In genomic region chr12:29543036-29543435, GRCh38 we compare ENCODE assay signal across 20 cellular contexts. TPM values are rescaled to one million over a fixed set of nuclear protein-coding genes. Genes with fewer than 3 reads are reported as not detected.
"Had no signal": no experiment of that assay in that cellular context is flagged by ENCODE, and none has a peak within 500 bp of the region (broad histone marks: within the 10 kb centered on the region; RNA-seq: fewer than 3 reads in every experiment).

No MANE protein-coding gene starts in this region.

- H3K27ac Mint-ChIP-seq: activated CD4-positive, alpha-beta T cell treated with anti-CD3 and anti-CD28 coated beads, Interleukin-2, amount 10 ng/mL, durations not matched to agents 7 days and 5 days; activated naive CD4-positive, alpha-beta T cell treated with anti-CD3 and anti-CD28 coated beads, Interleukin-2, amount 10 ng/mL, durations not matched to agents 7 days and 5 days; activated T-helper 2 cell treated with anti-CD3 and anti-CD28 coated beads, Interferon-gamma antibody, Interleukin-2, Interleukin-4, amounts not matched to agents 10 μg/mL and 5 μg/mL and 100 μg/mL, durations not matched to agents 14 hours and 24 hours and 36 hours; naive thymus-derived CD4-positive, alpha-beta T cell; stimulated activated naive CD8-positive, alpha-beta T cell treated with anti-CD3 and anti-CD28 coated beads, Interleukin-15, amount 100 ng/mL, for 72 hours had no signal

- H3K9me3 Mint-ChIP-seq: activated CD4-positive, alpha-beta T cell treated with anti-CD3 and anti-CD28 coated beads, Interleukin-2, amount 10 ng/mL, durations not matched to agents 7 days and 5 days; activated naive CD4-positive, alpha-beta T cell treated with anti-CD3 and anti-CD28 coated beads, Interleukin-2, amount 10 ng/mL, durations not matched to agents 7 days and 5 days; activated T-helper 2 cell treated with anti-CD3 and anti-CD28 coated beads, Interferon-gamma antibody, Interleukin-2, Interleukin-4, amounts not matched to agents 10 μg/mL and 5 μg/mL and 100 μg/mL, durations not matched to agents 14 hours and 24 hours and 36 hours; brain; stimulated activated naive CD8-positive, alpha-beta T cell treated with anti-CD3 and anti-CD28 coated beads, Interleukin-15, amount 100 ng/mL, for 72 hours had no signal

- H3K4me3 Mint-ChIP-seq: activated CD4-positive, alpha-beta T cell treated with anti-CD3 and anti-CD28 coated beads, Interleukin-2, amount 10 ng/mL, durations not matched to agents 7 days and 5 days; activated naive CD4-positive, alpha-beta T cell treated with anti-CD3 and anti-CD28 coated beads, Interleukin-2, amount 10 ng/mL, durations not matched to agents 7 days and 5 days; brain; naive thymus-derived CD4-positive, alpha-beta T cell; stimulated activated naive CD8-positive, alpha-beta T cell treated with anti-CD3 and anti-CD28 coated beads, Interleukin-15, amount 100 ng/mL, for 72 hours had no signal

- H3K27me3 ChIP-seq: esophagus squamous epithelium, tibial nerve had no signal

- H3K9me3 ChIP-seq: esophagus squamous epithelium, neutrophil, tibial nerve had no signal

- H3K36me3 Mint-ChIP-seq: activated naive CD4-positive, alpha-beta T cell treated with anti-CD3 and anti-CD28 coated beads, Interleukin-2, amount 10 ng/mL, durations not matched to agents 7 days and 5 days; brain; naive thymus-derived CD4-positive, alpha-beta T cell had no signal

- ATAC-seq: naive thymus-derived CD4-positive, alpha-beta T cell; stimulated activated naive CD8-positive, alpha-beta T cell treated with anti-CD3 and anti-CD28 coated beads, Interleukin-15, amount 100 ng/mL, for 72 hours had no signal

- H3K36me3 ChIP-seq: esophagus squamous epithelium, neutrophil, tibial nerve had no signal

- H3K4me3 ChIP-seq: lung had no signal

- H3K27ac ChIP-seq: neutrophil had no signal

- DNase-seq: activated CD4-positive, alpha-beta T cell treated with anti-CD3 and anti-CD28 coated beads, Interleukin-2, amount 10 ng/mL, durations not matched to agents 7 days and 5 days; activated CD4-positive, CD25-positive, alpha-beta regulatory T cell; activated naive CD4-positive, alpha-beta T cell treated with anti-CD3 and anti-CD28 coated beads, Interleukin-2, amount 10 ng/mL, durations not matched to agents 7 days and 5 days; cerebellar nuclear complex; dermis blood vessel endothelial cell; esophagus squamous epithelium; hypothalamus; kidney glomerular epithelial cell; naive thymus-derived CD4-positive, alpha-beta T cell; posterior cingulate gyrus; SHP77 treated with DMSO at 0.1 percent for 48 hours; stimulated activated CD4-positive, alpha-beta T cell treated with anti-CD3 and anti-CD28 coated beads, Interleukin-4, amount 100 ng/mL, for 24 hours; stimulated activated naive CD8-positive, alpha-beta T cell treated with anti-CD3 and anti-CD28 coated beads, Interleukin-15, amount 100 ng/mL, for 72 hours; T-helper 2 cell had no signal

- H3K4me1 Mint-ChIP-seq: activated CD4-positive, alpha-beta T cell treated with anti-CD3 and anti-CD28 coated beads, Interleukin-2, amount 10 ng/mL, durations not matched to agents 7 days and 5 days; activated naive CD4-positive, alpha-beta T cell treated with anti-CD3 and anti-CD28 coated beads, Interleukin-2, amount 10 ng/mL, durations not matched to agents 7 days and 5 days; naive thymus-derived CD4-positive, alpha-beta T cell; stimulated activated naive CD8-positive, alpha-beta T cell treated with anti-CD3 and anti-CD28 coated beads, Interleukin-15, amount 100 ng/mL, for 72 hours had no signal

- H3K27me3 Mint-ChIP-seq: activated naive CD4-positive, alpha-beta T cell treated with anti-CD3 and anti-CD28 coated beads, Interleukin-2, amount 10 ng/mL, durations not matched to agents 7 days and 5 days; brain had no signal

RNA-seq across cellular contexts. Expression of gene OVCH1, which starts 45.5 kb away (rescaled TPM):
- total RNA-seq: activated CD4-positive, alpha-beta T cell treated with anti-CD3 and anti-CD28 coated beads, Interleukin-2, amount 10 ng/mL, durations not matched to agents 7 days and 5 days; activated CD8-positive, alpha-beta memory T cell treated with anti-CD3 and anti-CD28 coated beads for 36 hours; activated T-helper 2 cell treated with anti-CD3 and anti-CD28 coated beads, Interferon-gamma antibody, Interleukin-2, Interleukin-4, amounts not matched to agents 10 μg/mL and 5 μg/mL and 100 μg/mL, durations not matched to agents 14 hours and 24 hours and 36 hours; dermis blood vessel endothelial cell; naive thymus-derived CD4-positive, alpha-beta T cell had no signal
- polyA plus RNA-seq: naive thymus-derived CD4-positive, alpha-beta T cell had no signal
